In the genomic region with DNA sequence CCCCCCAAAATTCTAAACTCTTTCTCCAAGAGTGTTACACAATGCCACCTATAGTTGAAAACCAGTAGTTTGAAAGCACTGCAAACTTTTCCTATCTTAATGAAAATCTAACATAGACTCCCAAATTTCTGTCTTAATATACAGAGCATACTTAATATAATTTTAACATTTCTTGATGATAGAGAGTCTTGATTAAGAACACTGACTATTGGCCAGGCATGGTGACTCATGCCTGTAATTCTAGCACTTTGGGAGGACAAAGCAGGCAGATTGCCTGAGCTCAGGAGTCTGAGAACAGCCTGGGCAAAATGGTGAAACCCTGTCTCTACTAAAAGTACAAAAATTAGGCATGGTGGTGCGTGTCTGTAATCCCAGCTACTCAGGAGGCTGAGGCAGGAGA, we compare ENCODE assay signal across 23 cellular contexts. TPM values are rescaled to one million over a fixed set of nuclear protein-coding genes. Genes with fewer than 3 reads are reported as not detected.
DNase-seq lines count a peak whose midpoint lies in the region; ATAC-seq and TF ChIP-seq lines count a peak whose summit lies in the region.
"Had no signal": no experiment of that assay in that cellular context is flagged by ENCODE, and none has a peak within 500 bp of the region (broad histone marks: within the 10 kb centered on the region; RNA-seq: fewer than 3 reads in every experiment).

No MANE protein-coding gene starts in this region.

- peaks cover 9 to 16% of the 10 kb centered on the region in 2 donors for H3K4me1 ChIP-seq in gastrocnemius medialis
- H3K4me1 ChIP-seq in trophoblast cell (ENCODE audit: control insufficient read depth in 1 of 2, insufficient read depth in 2 of 2, low read length in 2 of 2), result no peaks in the 10 kb centered on the region
- H3K4me1 ChIP-seq: esophagus squamous epithelium had no signal

- no peak for TF ChIP-seq POLR2A in gastrocnemius medialis (IDR thresholded peaks at IDR 0.05)

- peaks cover 5% of the 10 kb centered on the region for H3K9me3 Mint-ChIP-seq in T-helper 2 cell treated with Interferon-gamma antibody and Interleukin-4, amounts not matched to agents 5 μg/mL and 100 μg/mL, for 36 hours

- peak; percentile 78 to 84 for ATAC-seq in gastrocnemius medialis
- ATAC-seq: activated CD4-positive, CD25-positive, alpha-beta regulatory T cell treated with anti-CD3 and anti-CD28 coated beads, Interleukin-2, amount 50 U/mL, for 24 hours; activated CD8-positive, alpha-beta memory T cell treated with anti-CD3 and anti-CD28 coated beads, Interleukin-2, amount 10 ng/mL, durations not matched to agents 7 days and 5 days; Right ventricle myocardium inferior had no signal

- H3K27ac ChIP-seq in gastrocnemius medialis (peak overlapping the region in 2 of 4 donors; percentile 39 to 60), trophoblast cell (ENCODE audit: low read depth, low read length) (no peak overlapping the region)
- H3K27ac ChIP-seq: BLaER1 treated with 17β-estradiol and CSF1 and Interleukin-3, amounts not matched to agents 10 nM and 100 nM; esophagus squamous epithelium; HL-60; KMS-11; ovary; skin epidermis; thoracic aorta had no signal

- in situ Hi-C loops in gastrocnemius medialis (cut with MboI; ENCODE audit: low sequenced_read_pairs in 4 of 4), result no loop called here

- no peaks in the 10 kb centered on the region for H3K9me3 ChIP-seq in gastrocnemius medialis
- no peaks in the 10 kb centered on the region for H3K9me3 ChIP-seq in trophoblast cell (ENCODE audit: insufficient read depth, low read depth, low read length)
- H3K9me3 ChIP-seq: esophagus squamous epithelium, ovary, thoracic aorta had no signal

- H4K91ac ChIP-seq in trophoblast cell (ENCODE audit: low read depth, low read length), result no peak overlapping the region

- DNase-seq in GM04503 (ENCODE audit: low read depth), result peak; percentile 11
- peak; percentile 25 for DNase-seq in RPMI7951 (ENCODE audit: low read depth)
- peak; percentile 38 for DNase-seq in epithelial cell of esophagus (ENCODE audit: low read depth)
- peak; percentile 6 to 57 for DNase-seq in gastrocnemius medialis
- DNase-seq in T-helper 2 cell treated with Interferon-gamma antibody and Interleukin-4, amounts not matched to agents 5 μg/mL and 100 μg/mL, for 36 hours (ENCODE audit: low spot score), result no peak
- DNase-seq in trophoblast cell, result no peak
- DNase-seq in epidermal melanocyte (ENCODE audit: insufficient read length, low spot score), result no peak
- DNase-seq: activated CD8-positive, alpha-beta memory T cell treated with anti-CD3 and anti-CD28 coated beads, Interleukin-2, amount 10 ng/mL, durations not matched to agents 7 days and 5 days; activated effector memory CD4-positive, alpha-beta T cell treated with anti-CD3 and anti-CD28 coated beads, Interleukin-2, amount 50 U/mL, for 16 hours; amygdala; DMS79; esophagus squamous epithelium; NCI-H1436 treated with DMSO at 0.1 percent for 48 hours; NCI-H2227 treated with DMSO at 0.1 percent for 48 hours; ovary; stimulated activated CD4-positive, alpha-beta T cell treated with anti-CD3 and anti-CD28 coated beads, Interleukin-4, amount 100 ng/mL, for 4 hours had no signal

- H3K18ac ChIP-seq in trophoblast cell (ENCODE audit: low read length), result no peak overlapping the region

- no peak overlapping the region for H2BK120ac ChIP-seq in trophoblast cell (ENCODE audit: insufficient read depth, low read length, poor library complexity)

- no peak overlapping the region for H3K4ac ChIP-seq in trophoblast cell (ENCODE audit: low read depth, low read length)

- H3K27me3 Mint-ChIP-seq in T-helper 2 cell treated with Interferon-gamma antibody and Interleukin-4, amounts not matched to agents 5 μg/mL and 100 μg/mL, for 36 hours (ENCODE audit: low read depth), result no peaks in the 10 kb centered on the region
- H3K27me3 Mint-ChIP-seq: activated CD8-positive, alpha-beta memory T cell treated with anti-CD3 and anti-CD28 coated beads, Interleukin-2, amount 10 ng/mL, durations not matched to agents 7 days and 5 days had no signal

- intact Hi-C loops in gastrocnemius medialis (cut with DNase I; ENCODE audit: low total_unique reads), result no loop called here

- no peak overlapping the region for H2AFZ ChIP-seq in trophoblast cell (ENCODE audit: insufficient read depth, low read length, poor library complexity)

- H2BK12ac ChIP-seq in trophoblast cell (ENCODE audit: low read length), result no peak overlapping the region

- no peaks in the 10 kb centered on the region for H3K79me2 ChIP-seq in trophoblast cell (ENCODE audit: control insufficient read depth, insufficient read depth, low read length, poor library complexity)

- WGBS in trophoblast cell (ENCODE audit: extremely low coverage, insufficient coverage, insufficient read length), result no CpG with 5 or more reads among the region's 1 CpG

- H3K27ac Mint-ChIP-seq in T-helper 2 cell treated with Interferon-gamma antibody and Interleukin-4, amounts not matched to agents 5 μg/mL and 100 μg/mL, for 36 hours, result no peak overlapping the region
- H3K27ac Mint-ChIP-seq: activated CD8-positive, alpha-beta memory T cell treated with anti-CD3 and anti-CD28 coated beads, Interleukin-2, amount 10 ng/mL, durations not matched to agents 7 days and 5 days had no signal

- peaks cover 9% of the 10 kb centered on the region for H3K4me1 Mint-ChIP-seq in T-helper 2 cell treated with Interferon-gamma antibody and Interleukin-4, amounts not matched to agents 5 μg/mL and 100 μg/mL, for 36 hours (ENCODE audit: low read depth)

- TF ChIP-seq CTCF in epithelial cell of esophagus (IDR thresholded peaks at IDR 0.05; ENCODE audit: insufficient read depth, low read depth, low read length, missing control alignments) (no peak), gastrocnemius medialis (IDR thresholded peaks at IDR 0.05 in 4 of 5, conservative IDR thresholded peaks at IDR 0.05 in 1 of 5) (no peak)

- no peak overlapping the region for H3K4me3 ChIP-seq in epithelial cell of esophagus (ENCODE audit: low read length)
- H3K4me3 ChIP-seq in gastrocnemius medialis, result no peak overlapping the region
- no peak overlapping the region for H3K4me3 ChIP-seq in trophoblast cell (ENCODE audit: low read depth, low read length)
- H3K4me3 ChIP-seq: BLaER1 treated with 17β-estradiol and CSF1 and Interleukin-3, amounts not matched to agents 10 nM and 100 nM; esophagus squamous epithelium; ovary; skin epidermis; thoracic aorta had no signal

- H2BK5ac ChIP-seq in trophoblast cell (ENCODE audit: low read depth, low read length, poor library complexity), result no peak overlapping the region

- H3K9ac ChIP-seq in trophoblast cell (ENCODE audit: low read length), result no peak overlapping the region
- H3K9ac ChIP-seq: BLaER1 treated with 17β-estradiol and CSF1 and Interleukin-3, amounts not matched to agents 10 nM and 100 nM; KMS-11 had no signal

- peaks cover 15% of the 10 kb centered on the region for H3K36me3 Mint-ChIP-seq in T-helper 2 cell treated with Interferon-gamma antibody and Interleukin-4, amounts not matched to agents 5 μg/mL and 100 μg/mL, for 36 hours (ENCODE audit: low read depth)

- H2AK5ac ChIP-seq in trophoblast cell (ENCODE audit: low read length), result no peak overlapping the region

- H3K27me3 ChIP-seq in gastrocnemius medialis (no peaks in the 10 kb centered on the region), trophoblast cell (ENCODE audit: insufficient read depth, low read length) (no peaks in the 10 kb centered on the region)
- H3K27me3 ChIP-seq: BLaER1 treated with 17β-estradiol and CSF1 and Interleukin-3, amounts not matched to agents 10 nM and 100 nM; esophagus squamous epithelium; ovary had no signal

- H3K4me2 ChIP-seq in trophoblast cell (ENCODE audit: low read length), result no peak overlapping the region
- H3K4me2 ChIP-seq: BLaER1 treated with 17β-estradiol and CSF1 and Interleukin-3, amounts not matched to agents 10 nM and 100 nM; KMS-11 had no signal

- no peaks in the 10 kb centered on the region for H3K79me1 ChIP-seq in trophoblast cell (ENCODE audit: low read length)

- no peak overlapping the region for H3K23ac ChIP-seq in trophoblast cell (ENCODE audit: low read length)

- H3K14ac ChIP-seq in trophoblast cell (ENCODE audit: low read length), result no peak overlapping the region

- no peak overlapping the region for H4K12ac ChIP-seq in trophoblast cell (ENCODE audit: low read depth, low read length)

- H3K36me3 ChIP-seq in gastrocnemius medialis (peaks cover 0 to 14% of the 10 kb centered on the region in 2 donors), trophoblast cell (ENCODE audit: control insufficient read depth in 1 of 2, insufficient read depth in 2 of 2, low read length in 2 of 2) (no peaks in the 10 kb centered on the region)
- H3K36me3 ChIP-seq: ovary had no signal

- no peak overlapping the region for H4K8ac ChIP-seq in trophoblast cell (ENCODE audit: low read depth, low read length)

- no peak overlapping the region for H3K4me3 Mint-ChIP-seq in T-helper 2 cell treated with Interferon-gamma antibody and Interleukin-4, amounts not matched to agents 5 μg/mL and 100 μg/mL, for 36 hours
- H3K4me3 Mint-ChIP-seq: activated CD8-positive, alpha-beta memory T cell treated with anti-CD3 and anti-CD28 coated beads, Interleukin-2, amount 10 ng/mL, durations not matched to agents 7 days and 5 days had no signal

RNA-seq across cellular contexts. Expression of a gene that starts 34.2 kb away (rescaled TPM):
- 8.2 and 11.3 TPM in 2 replicates for total RNA-seq in RPMI7951 (2014; rRNA removed; shearing (Covaris generic))
- total RNA-seq in gastrocnemius medialis, result 10 to 100 TPM; 12.5 to 24.5 (median 21.0) TPM
- polyA plus RNA-seq in trophoblast cell (2013), result 12.0 and 12.4 TPM in 2 replicates

Comparison
In these comparisons a context has a peak if more than half of its experiments do, and no peak if none do; other contexts are left out.
1. DNase-seq: peak in GM04503 (single experiment), RPMI7951 (single experiment), epithelial cell of esophagus (single experiment) and gastrocnemius medialis (2 of 2); none in T-helper 2 cell treated with Interferon-gamma antibody and Interleukin-4, amounts not matched to agents 5 μg/mL and 100 μg/mL, for 36 hours (single experiment), trophoblast cell (0 of 2) and epidermal melanocyte (single experiment).